Comparison of ENCODE assay signal across 8 cellular contexts in genomic region chr9:98255064-98255577, GRCh38. TPM values are rescaled to one million over a fixed set of nuclear protein-coding genes. Genes with fewer than 3 reads are reported as not detected.
DNase-seq lines count a peak whose midpoint lies in the region; ATAC-seq and TF ChIP-seq lines count a peak whose summit lies in the region.

No MANE protein-coding gene starts in this region.

- H3K4me3 ChIP-seq in GM23338: peak overlapping the region; percentile 92
- H3K4me3 ChIP-seq in lower lobe of right lung: peak overlapping the region; percentile 94
- peak overlapping the region; percentile 71 to 76 for H3K4me3 ChIP-seq in tibial artery

- H3K27me3 Mint-ChIP-seq in GM23338 (ENCODE audit: insufficient read depth, low read depth, poor library complexity): peaks cover 6% of the 10 kb centered on the region

- ATAC-seq in GM23338 (peak; percentile 55), lower lobe of right lung (peak; percentile 19 to 44), GM18520 (IDR thresholded peaks at IDR 0.05; ENCODE audit: unreplicated experiment) (no peak)

- no peaks in the 10 kb centered on the region for H3K36me3 Mint-ChIP-seq in GM23338 (ENCODE audit: low read depth)

- peak overlapping the region; percentile 94 for H3K4me2 ChIP-seq in GM23338

- H3K27me3 ChIP-seq in GM23338 (ENCODE audit: insufficient read depth) (no peaks in the 10 kb centered on the region), lower lobe of right lung (ENCODE audit: low read depth) (no peaks in the 10 kb centered on the region), tibial artery (no peaks in the 10 kb centered on the region)

- no peaks in the 10 kb centered on the region for H3K9me3 Mint-ChIP-seq in GM23338

- TF ChIP-seq CTCF in GM23338 (conservative IDR thresholded peaks at IDR 0.05; ENCODE audit: low read depth in 2 of 2) (no peak), lower lobe of right lung (IDR thresholded peaks at IDR 0.05) (no peak), tibial artery (IDR thresholded peaks at IDR 0.05) (no peak)

- H3K4me1 ChIP-seq in GM23338 (ENCODE audit: insufficient read depth): peaks cover 15% of the 10 kb centered on the region; the same call in 1 of the 2 replicates
- peaks cover 59% of the 10 kb centered on the region for H3K4me1 ChIP-seq in lower lobe of right lung
- peaks cover 0 to 20% (median 13%) of the 10 kb centered on the region in 4 donors for H3K4me1 ChIP-seq in tibial artery

- H4K20me1 ChIP-seq in GM23338 (replicated peaks; ENCODE audit: insufficient read depth): peaks cover 11% of the 10 kb centered on the region

- no peaks in the 10 kb centered on the region for H3K9me2 ChIP-seq in GM23338 (ENCODE audit: insufficient read depth)

- H3K9me3 ChIP-seq in lower lobe of right lung (no peaks in the 10 kb centered on the region), tibial artery (no peaks in the 10 kb centered on the region)

- peak overlapping the region; percentile 97 for H2AFZ ChIP-seq in GM23338

- peak overlapping the region; percentile 83 for H3K4me3 Mint-ChIP-seq in GM23338

- H3K79me2 ChIP-seq in GM23338 (replicated peaks; ENCODE audit: insufficient read depth): peaks cover 10% of the 10 kb centered on the region

- DNase-seq in NCI-H748 (lab: John Stamatoyannopoulos, UW; ENCODE audit: unreplicated experiment) (peak; percentile 65), NCI-H748 treated with DMSO at 0.1 percent for 48 hours (lab: John Stamatoyannopoulos, UW) (no peak), GM23338 (ENCODE audit: low spot score) (peak; percentile 87), NCI-H1105 treated with DMSO at 0.1 percent for 48 hours (lab: John Stamatoyannopoulos, UW) (peak; percentile 29), lower lobe of right lung (peak; percentile 57), tibial artery (no peak)

- intact Hi-C loops in lower lobe of right lung (cut with DNase I) (no loop called here), tibial artery (cut with DNase I; ENCODE audit: low total_unique reads) (loop anchor here (5.0 to 10.0 kb wide), 2 partner anchors 200 to 333 kb away; partner anchors contain the start of genes NANS and TRMO)

- H3K27ac Mint-ChIP-seq in GM23338: no peak overlapping the region

- H3F3A ChIP-seq in GM23338 (replicated peaks; ENCODE audit: low read depth): peaks cover 12% of the 10 kb centered on the region; the same call in 1 of the 2 replicates

- no peaks in the 10 kb centered on the region for H3K36me3 ChIP-seq in GM23338 (ENCODE audit: insufficient read depth)
- peaks cover 3% of the 10 kb centered on the region for H3K36me3 ChIP-seq in lower lobe of right lung
- peaks cover 0 to 10% (median 0%) of the 10 kb centered on the region in 3 donors for H3K36me3 ChIP-seq in tibial artery

- peaks cover 25% of the 10 kb centered on the region for H3K4me1 Mint-ChIP-seq in GM23338

- H3K27ac ChIP-seq in GM23338 (ENCODE audit: low read depth): peak overlapping the region; percentile 74; the same call in 1 of the 2 replicates
- peak overlapping the region; percentile 75 for H3K27ac ChIP-seq in cingulate gyrus (ENCODE audit: low read depth, low read length)
- peak overlapping the region; percentile 97 for H3K27ac ChIP-seq in lower lobe of right lung
- H3K27ac ChIP-seq in tibial artery: peak overlapping the region; percentile 94

TF ChIP-seq in GM23338, 12 proteins besides CTCF, POLR2A, EP300 and RAD21:
- TF ChIP-seq NANOG (IDR thresholded peaks at IDR 0.05; ENCODE audit: borderline replicate concordance) (no peak), ZNF114 (CRISPR knock-in tag; IDR thresholded peaks at IDR 0.05) (no peak), CREB1 (CRISPR knock-in tag; IDR thresholded peaks at IDR 0.05; ENCODE audit: low read depth) (no peak), EZH2 (IDR thresholded peaks at IDR 0.05; ENCODE audit: low read depth, unreplicated experiment) (no peak), POLR2AphosphoS5 (IDR thresholded peaks at IDR 0.05; ENCODE audit: low read depth) (peak; percentile 52)

RNA-seq across cellular contexts. Expression of gene TBC1D2, which starts 0.3 kb away (rescaled TPM):
- 6.8 and 7.7 TPM in 2 replicates for total RNA-seq in GM23338 (2014; rRNA removed; shearing (Covaris generic))
- 3.0 and 3.7 TPM in 2 replicates for polyA plus RNA-seq in GM23338 (2016; fragmentation: Nextera tagmentation; extraction: Ambion mirVana)
- total RNA-seq in lower lobe of right lung: 64.3 TPM

Comparison
In these comparisons a context has a peak if more than half of its experiments do, and no peak if none do; other contexts are left out.
1. DNase-seq: peak in NCI-H748 (single experiment), GM23338 (single experiment), NCI-H1105 treated with DMSO at 0.1 percent for 48 hours (single experiment) and lower lobe of right lung (single experiment); none in NCI-H748 treated with DMSO at 0.1 percent for 48 hours (single experiment) and tibial artery (0 of 2).
2. Peak in every context shown above with its lines, with median percentiles within 50 percentile points of each other: H3K27ac ChIP-seq and H3K4me3 ChIP-seq.